Comparison of ENCODE assay signal across 15 cellular contexts in genomic region chrX:47574609-47575325, GRCh38. TPM values are rescaled to one million over a fixed set of nuclear protein-coding genes. Genes with fewer than 3 reads are reported as not detected.
A peak's percentile ranks its signal among the peaks of the same experiment; 100 is the strongest.
DNase-seq lines count a peak whose midpoint lies in the region; ATAC-seq and TF ChIP-seq lines count a peak whose summit lies in the region.
"Had no signal": no experiment of that assay in that cellular context is flagged by ENCODE, and none has a peak within 500 bp of the region (broad histone marks: within the 10 kb centered on the region; RNA-seq: fewer than 3 reads in every experiment).

No MANE protein-coding gene starts in this region.

- H3K4me3 Mint-ChIP-seq in activated CD8-positive, alpha-beta T cell treated with anti-CD3 and anti-CD28 coated beads for 36 hours = peak overlapping the region; percentile 36
- H3K4me3 Mint-ChIP-seq in progenitor cell of endocrine pancreas (ENCODE audit: low read depth) = peak overlapping the region; percentile 64

- H3K4me1 ChIP-seq in left ventricle myocardium inferior (peaks cover 5% of the 10 kb centered on the region), A673 (ENCODE audit: insufficient read depth, low read length, poor library complexity, severe bottlenecking) (no peaks in the 10 kb centered on the region)

- H3K4me3 ChIP-seq in left ventricle myocardium inferior (peak overlapping the region; percentile 63), A673 (ENCODE audit: low read depth, low read length, poor library complexity, severe bottlenecking) (no peak overlapping the region)

- peak overlapping the region; percentile 81 for H3K27ac ChIP-seq in left ventricle myocardium inferior (replicated peaks)
- no peak overlapping the region for H3K27ac ChIP-seq in A673 (ENCODE audit: low read depth, low read length, poor library complexity, severe bottlenecking)

- POLR2A ChIA-PET in GM10248 (lab: Yijun Ruan, JAX) (no interaction called here), A673 (lab: Charles Lee; ENCODE audit: low non-redundant PET) (no interaction called here)
- POLR2A ChIA-PET in activated CD8-positive, alpha-beta T cell treated with anti-CD3 and anti-CD28 coated beads for 36 hours (lab: Charles Lee) = interaction anchor here (1.4 kb wide), 1 partner anchor 14 kb away, joined by 7 read pairs; the partner anchor contains the start of gene ARAF

- peaks cover 16% of the 10 kb centered on the region for H3K36me3 Mint-ChIP-seq in activated CD8-positive, alpha-beta T cell treated with anti-CD3 and anti-CD28 coated beads for 36 hours (ENCODE audit: low read depth)
- peaks cover 16% of the 10 kb centered on the region for H3K36me3 Mint-ChIP-seq in progenitor cell of endocrine pancreas (ENCODE audit: insufficient read depth)

- peaks cover 20% of the 10 kb centered on the region for H3K4me1 Mint-ChIP-seq in activated CD8-positive, alpha-beta T cell treated with anti-CD3 and anti-CD28 coated beads for 36 hours (ENCODE audit: low read depth)
- H3K4me1 Mint-ChIP-seq in progenitor cell of endocrine pancreas (ENCODE audit: low read depth) = peaks cover 9% of the 10 kb centered on the region

- no TSS peak for BruUV-seq in A673 (replicated peaks; lab: Mats Ljungman, UMichigan)

- no peak overlapping the region for H3K27ac Mint-ChIP-seq in activated CD8-positive, alpha-beta T cell treated with anti-CD3 and anti-CD28 coated beads for 36 hours
- peak overlapping the region; percentile 85 for H3K27ac Mint-ChIP-seq in progenitor cell of endocrine pancreas
- H3K27ac Mint-ChIP-seq: naive B cell had no signal

- H3K27me3 Mint-ChIP-seq in activated CD8-positive, alpha-beta T cell treated with anti-CD3 and anti-CD28 coated beads for 36 hours = peaks cover 2% of the 10 kb centered on the region
- H3K27me3 Mint-ChIP-seq in progenitor cell of endocrine pancreas = no peaks in the 10 kb centered on the region

- DNase-seq in GM10248 (ENCODE audit: extremely low spot score) (peak; percentile 10), left ventricle myocardium inferior (no peak), progenitor cell of endocrine pancreas (ENCODE audit: low spot score, unreplicated experiment) (no peak), NCI-H1417 (lab: John Stamatoyannopoulos, UW) (no peak), putamen (ENCODE audit: low spot score) (no peak), A673 (ENCODE audit: low spot score) (no peak)
- no peak for DNase-seq in activated CD8-positive, alpha-beta T cell treated with anti-CD3 and anti-CD28 coated beads for 36 hours
- DNase-seq: activated T-cell treated with anti-CD3 and anti-CD28 coated beads for 4 hours; C1 segment of cervical spinal cord; GF-D8; naive B cell; NCI-H1105; NK-92 treated with Interleukin-12 subunit alpha and Interleukin-12 subunit beta, amount 100 ng/mL, for 24 hours; T1000 had no signal

- no peaks in the 10 kb centered on the region for H3K9me3 Mint-ChIP-seq in activated CD8-positive, alpha-beta T cell treated with anti-CD3 and anti-CD28 coated beads for 36 hours
- peaks cover 15% of the 10 kb centered on the region for H3K9me3 Mint-ChIP-seq in progenitor cell of endocrine pancreas (ENCODE audit: low read depth)

- H3K27me3 ChIP-seq in left ventricle myocardium inferior (ENCODE audit: low read depth) (no peaks in the 10 kb centered on the region), A673 (replicated peaks; ENCODE audit: insufficient read depth, low read depth, low read length, poor library complexity) (no peaks in the 10 kb centered on the region)

- H3K9me3 ChIP-seq in left ventricle myocardium inferior (replicated peaks) (no peaks in the 10 kb centered on the region), A673 (ENCODE audit: low read depth, low read length, poor library complexity, severe bottlenecking) (no peaks in the 10 kb centered on the region)

- intact Hi-C loops in activated CD8-positive, alpha-beta T cell treated with anti-CD3 and anti-CD28 coated beads for 36 hours (cut with micrococcal nuclease) = no loop called here
- intact Hi-C loops in left ventricle myocardium inferior (cut with micrococcal nuclease) (no loop called here), A673 (cut with micrococcal nuclease; ENCODE audit: unreplicated experiment) (no loop called here)

- CTCF ChIA-PET in GM10248 (lab: Yijun Ruan, JAX) (no interaction called here), A673 (lab: Charles Lee) (no interaction called here)
- CTCF ChIA-PET in activated CD8-positive, alpha-beta T cell treated with anti-CD3 and anti-CD28 coated beads for 36 hours (lab: Charles Lee) = interaction anchor here (1.2 kb wide), 1 partner anchor 69 kb away, joined by 5 read pairs; no protein-coding TSS in a partner anchor

- TF ChIP-seq CTCF in GM10248 (IDR thresholded peaks at IDR 0.05; ENCODE audit: control extremely low read depth, extremely low read depth, low read depth, missing control alignments) (no peak), left ventricle myocardium inferior (IDR thresholded peaks at IDR 0.05; ENCODE audit: borderline replicate concordance) (no peak), progenitor cell of endocrine pancreas (IDR thresholded peaks at IDR 0.05; ENCODE audit: unreplicated experiment) (no peak), A673 (conservative IDR thresholded peaks at IDR 0.05; ENCODE audit: low read depth, low read length) (no peak)
- no peak for TF ChIP-seq CTCF in activated CD8-positive, alpha-beta T cell treated with anti-CD3 and anti-CD28 coated beads for 36 hours (IDR thresholded peaks at IDR 0.05)

- peak; percentile 21 for ATAC-seq in activated CD8-positive, alpha-beta T cell treated with anti-CD3 and anti-CD28 coated beads for 36 hours
- ATAC-seq in GM21825 (IDR thresholded peaks at IDR 0.05; ENCODE audit: unreplicated experiment) = no peak

- H3K36me3 ChIP-seq in left ventricle myocardium inferior = peaks cover 3% of the 10 kb centered on the region
- H3K36me3 ChIP-seq in A673 (ENCODE audit: insufficient read depth, low read length, poor library complexity, severe bottlenecking) = peaks cover 6% of the 10 kb centered on the region

RNA-seq across cellular contexts. Expression of gene TIMP1, which starts 7.5 kb away (rescaled TPM):
- total RNA-seq in activated CD8-positive, alpha-beta T cell treated with anti-CD3 and anti-CD28 coated beads for 36 hours = 1 to 10 TPM; 3.0 to 4.3 TPM
- 99.3 TPM for total RNA-seq in left ventricle myocardium inferior
- 29.1 and 33.0 TPM in 2 replicates for total RNA-seq in progenitor cell of endocrine pancreas
- 386 and 471 TPM in 2 replicates for total RNA-seq in A673 (2021)

RNA-seq across cellular contexts. Expression of gene ARAF, which starts 13.8 kb away (rescaled TPM):
- 10 to 100 TPM; 53.9 to 60.9 TPM for total RNA-seq in activated CD8-positive, alpha-beta T cell treated with anti-CD3 and anti-CD28 coated beads for 36 hours
- total RNA-seq in left ventricle myocardium inferior = 76.4 TPM
- 76.8 and 77.7 TPM in 2 replicates for total RNA-seq in progenitor cell of endocrine pancreas
- 60.0 and 60.9 TPM in 2 replicates for total RNA-seq in A673 (2021)

RNA-seq across cellular contexts. Expression of gene SYN1, which starts 44.9 kb away (rescaled TPM):
- under 1 TPM; 0.67 to 0.74 TPM for total RNA-seq in activated CD8-positive, alpha-beta T cell treated with anti-CD3 and anti-CD28 coated beads for 36 hours
- total RNA-seq in left ventricle myocardium inferior (13.9 TPM), progenitor cell of endocrine pancreas (5.3 and 6.7 TPM in 2 replicates), A673 (2021) (8.1 and 9.2 TPM in 2 replicates)

RNA-seq across cellular contexts. Expression of gene CFP, which starts 55.0 kb away (rescaled TPM):
- total RNA-seq in activated CD8-positive, alpha-beta T cell treated with anti-CD3 and anti-CD28 coated beads for 36 hours = 1 to 10 TPM; 1.6 to 2.1 TPM
- 3.0 TPM for total RNA-seq in left ventricle myocardium inferior
- total RNA-seq in progenitor cell of endocrine pancreas = 0.69 and 0.93 TPM in 2 replicates
- 1.9 and 2.3 TPM in 2 replicates for total RNA-seq in A673 (2021)
